Comparison of ENCODE assay signal across 26 cellular contexts in genomic region chr2:34025196-34025595, GRCh38.
"Had no signal": no experiment of that assay in that cellular context is flagged by ENCODE, and none has a peak within 500 bp of the region (broad histone marks: within the 10 kb centered on the region; RNA-seq: fewer than 3 reads in every experiment).

No MANE protein-coding gene starts in this region.

- H3K4me1 ChIP-seq: colonic mucosa, foreskin keratinocyte, heart left ventricle, left lung, psoas muscle, testis, upper lobe of left lung had no signal

- H3K4me1 Mint-ChIP-seq: naive thymus-derived CD8-positive, alpha-beta T cell; nephron progenitor cell; stimulated activated effector memory CD8-positive, alpha-beta T cell treated with anti-CD3 and anti-CD28 coated beads, Interleukin-12 subunit alpha, Interleukin-12 subunit beta, amount 100 ng/mL, for 72 hours had no signal

- H3K9me3 Mint-ChIP-seq: dendritic cell treated with granulocyte-macrophage colony-stimulating factor and Interleukin-4, amounts not matched to agents 40 ng/mL and 50 ng/mL, for 4 days; nephron progenitor cell; stimulated activated effector memory CD8-positive, alpha-beta T cell treated with anti-CD3 and anti-CD28 coated beads, Interleukin-12 subunit alpha, Interleukin-12 subunit beta, amount 100 ng/mL, for 72 hours had no signal

- H3K4me3 ChIP-seq: colonic mucosa, esophagus muscularis mucosa, gastroesophageal sphincter, heart left ventricle, hepatocyte, left lung, ovary, psoas muscle, sigmoid colon, testis, tibial artery, upper lobe of left lung had no signal

- H3K27me3 ChIP-seq: colonic mucosa, esophagus muscularis mucosa, foreskin keratinocyte, gastroesophageal sphincter, heart left ventricle, hepatocyte, left lung, ovary, sigmoid colon, testis, tibial artery, upper lobe of left lung had no signal

- H3K27ac ChIP-seq: colonic mucosa, esophagus muscularis mucosa, foreskin keratinocyte, heart left ventricle, hepatocyte, left lung, ovary, psoas muscle, sigmoid colon, testis, tibial artery, upper lobe of left lung had no signal

- H3K27ac Mint-ChIP-seq: dendritic cell treated with granulocyte-macrophage colony-stimulating factor and Interleukin-4, amounts not matched to agents 40 ng/mL and 50 ng/mL, for 4 days; naive thymus-derived CD8-positive, alpha-beta T cell; nephron progenitor cell; stimulated activated effector memory CD8-positive, alpha-beta T cell treated with anti-CD3 and anti-CD28 coated beads, Interleukin-12 subunit alpha, Interleukin-12 subunit beta, amount 100 ng/mL, for 72 hours had no signal

- H2AFZ ChIP-seq: hepatocyte had no signal

- H3K4me2 ChIP-seq: hepatocyte had no signal

- H3K36me3 Mint-ChIP-seq: naive thymus-derived CD8-positive, alpha-beta T cell; stimulated activated effector memory CD8-positive, alpha-beta T cell treated with anti-CD3 and anti-CD28 coated beads, Interleukin-12 subunit alpha, Interleukin-12 subunit beta, amount 100 ng/mL, for 72 hours had no signal

- H3K79me2 ChIP-seq: hepatocyte had no signal

- H3K4me3 Mint-ChIP-seq: dendritic cell treated with granulocyte-macrophage colony-stimulating factor and Interleukin-4, amounts not matched to agents 40 ng/mL and 50 ng/mL, for 4 days; naive thymus-derived CD8-positive, alpha-beta T cell; nephron progenitor cell; stimulated activated effector memory CD8-positive, alpha-beta T cell treated with anti-CD3 and anti-CD28 coated beads, Interleukin-12 subunit alpha, Interleukin-12 subunit beta, amount 100 ng/mL, for 72 hours had no signal

- DNase-seq: colonic mucosa; effector memory CD4-positive, alpha-beta T cell; foreskin keratinocyte; heart left ventricle; left cardiac atrium; left lung; naive thymus-derived CD8-positive, alpha-beta T cell; nephron progenitor cell; nucleus accumbens; ovary; posterior cingulate gyrus; psoas muscle; right cardiac atrium; sigmoid colon; stimulated activated CD4-positive, alpha-beta T cell treated with anti-CD3 and anti-CD28 coated beads, Interleukin-2, amount 100 ng/mL, for 24 hours; stimulated activated CD4-positive, alpha-beta T cell treated with anti-CD3 and anti-CD28 coated beads, Interleukin-4, amount 100 ng/mL, for 24 hours; stimulated activated naive CD8-positive, alpha-beta T cell treated with anti-CD3 and anti-CD28 coated beads, Interleukin-15, Interleukin-2, amounts not matched to agents 100 U/mL and 50 U/mL, for 24 hours; substantia nigra; testis; tibial artery; upper lobe of left lung had no signal

- H3K27me3 Mint-ChIP-seq: dendritic cell treated with granulocyte-macrophage colony-stimulating factor and Interleukin-4, amounts not matched to agents 40 ng/mL and 50 ng/mL, for 4 days had no signal

- H3K9me3 ChIP-seq: colonic mucosa, esophagus muscularis mucosa, gastroesophageal sphincter, heart left ventricle, left lung, ovary, psoas muscle, sigmoid colon, testis, tibial artery, upper lobe of left lung had no signal

- H3K36me3 ChIP-seq: colonic mucosa, esophagus muscularis mucosa, gastroesophageal sphincter, heart left ventricle, left lung, ovary, sigmoid colon, tibial artery, upper lobe of left lung had no signal
